8 cellular contexts compared by ENCODE assay signal in genomic region chr9:83538172-83538889, GRCh38. TPM values are rescaled to one million over a fixed set of nuclear protein-coding genes. Genes with fewer than 3 reads are reported as not detected.
DNase-seq lines count a peak whose midpoint lies in the region; TF ChIP-seq lines count a peak whose summit lies in the region.

Gene FRMD3, minus strand, starts transcription at chr9:83538401. Its CDS starts 170 bp downstream, at chr9:83538231.

- peak; percentile 86 for TF ChIP-seq CTCF in AG04449 (IDR thresholded peaks at IDR 0.05; ENCODE audit: insufficient read depth, low read length, missing control alignments)
- peak; percentile 5 for TF ChIP-seq CTCF in GM13976 (IDR thresholded peaks at IDR 0.05; ENCODE audit: borderline replicate concordance, control extremely low read depth, extremely low read depth, insufficient read depth, missing control alignments)
- TF ChIP-seq CTCF in choroid plexus epithelial cell (conservative IDR thresholded peaks at IDR 0.05; ENCODE audit: low read depth, low read length) = peak; percentile 73
- TF ChIP-seq CTCF in kidney epithelial cell (IDR thresholded peaks at IDR 0.05; ENCODE audit: insufficient read depth, low read length, poor library complexity, severe bottlenecking) = peak; percentile 82
- no peak for TF ChIP-seq CTCF in GM20000 (IDR thresholded peaks at IDR 0.05; ENCODE audit: extremely low read depth, missing control alignments)

- in situ Hi-C loops in GM13976 (cut with MboI; ENCODE audit: low sequenced_read_pairs, unreplicated experiment) = no loop called here

- CTCF ChIA-PET in AG04449 (lab: Yijun Ruan, JAX) = interaction anchor here (0.7 to 11.1 kb wide), 24 partner anchors 8 to 318 kb away, joined by 3 to 359 read pairs (median 4); partner anchors contain the start of gene IDNK

- peaks cover 10% of the 10 kb centered on the region for H3K4me1 ChIP-seq in skeletal muscle satellite cell (ENCODE audit: control insufficient read depth, insufficient read depth, low read length)

- H3K27me3 ChIP-seq in kidney epithelial cell (ENCODE audit: control insufficient read depth, insufficient read depth, low read length) = peaks cover 14% of the 10 kb centered on the region
- H3K27me3 ChIP-seq in skeletal muscle satellite cell (ENCODE audit: control insufficient read depth, insufficient read depth, low read length) = peaks cover 22% of the 10 kb centered on the region

- peak within 1 kb of the TSS; percentile 79 for H3K4me2 ChIP-seq in skeletal muscle satellite cell (ENCODE audit: low read length)

- H3K36me3 ChIP-seq in kidney epithelial cell (ENCODE audit: control insufficient read depth, insufficient read depth, low read length) (no peaks in the 10 kb centered on the region), skeletal muscle satellite cell (ENCODE audit: insufficient read depth, low read length) (no peaks in the 10 kb centered on the region)

- peak within 1 kb of the TSS; percentile 44 for H3K9ac ChIP-seq in skeletal muscle satellite cell (ENCODE audit: low read depth, low read length)

- POLR2A ChIA-PET in AG04449 (lab: Yijun Ruan, JAX) = no interaction called here

- DNase-seq in AG04449 (ENCODE audit: low read depth, low spot score) (no peak), GM13976 (ENCODE audit: low spot score) (peak; percentile 47), HuH-7.5 (ENCODE audit: low spot score) (peak; percentile 83), RPMI8226 (peak; percentile 90), choroid plexus epithelial cell (ENCODE audit: low read depth) (peak; percentile 63), kidney epithelial cell (ENCODE audit: low read depth) (peak; percentile 21), GM20000 (ENCODE audit: low spot score) (no peak)

- H3K4me3 ChIP-seq in AG04449 (ENCODE audit: low read depth, low read length) = peak within 1 kb of the TSS; percentile 66
- peak within 1 kb of the TSS; percentile 64 for H3K4me3 ChIP-seq in choroid plexus epithelial cell (ENCODE audit: low read depth, low read length)
- peak within 1 kb of the TSS; percentile 57 for H3K4me3 ChIP-seq in kidney epithelial cell (ENCODE audit: low read depth, low read length)
- peak within 1 kb of the TSS; percentile 77 for H3K4me3 ChIP-seq in skeletal muscle satellite cell (ENCODE audit: low read length)

- no peaks in the 10 kb centered on the region for H3K9me3 ChIP-seq in skeletal muscle satellite cell (replicated peaks; ENCODE audit: low read length)

RNA-seq across cellular contexts. Expression of gene FRMD3, which starts in this region (rescaled TPM):
- 5.0 and 5.2 TPM in 2 replicates for total RNA-seq in kidney epithelial cell
- total RNA-seq in skeletal muscle satellite cell (2012; rRNA removed) = 4.6 and 6.8 TPM in 2 replicates

Comparison
In these comparisons a context has a peak if more than half of its experiments do, and no peak if none do; other contexts are left out.
1. DNase-seq: peak in GM13976 (single experiment), HuH-7.5 (single experiment), RPMI8226 (single experiment), choroid plexus epithelial cell (single experiment) and kidney epithelial cell (single experiment); none in AG04449 (single experiment) and GM20000 (single experiment).
2. Peak in every context shown above with its lines, with median percentiles within 50 percentile points of each other: H3K4me3 ChIP-seq.